8 cellular contexts compared by ENCODE assay signal in genomic region chr11:94613120-94613519, GRCh38. TPM values are rescaled to one million over a fixed set of nuclear protein-coding genes. Genes with fewer than 3 reads are reported as not detected.
"Had no signal": no experiment of that assay in that cellular context is flagged by ENCODE, and none has a peak within 500 bp of the region (broad histone marks: within the 10 kb centered on the region; RNA-seq: fewer than 3 reads in every experiment).

No MANE protein-coding gene starts in this region.

- FAIRE-seq: H1, H54, HepG2 had no signal

- DNase-seq: H9, HCEC 1CT, KG1 had no signal

- H3K4me2 ChIP-seq: GM23338 had no signal

- H3K27ac ChIP-seq: HL-60 had no signal

- H2AFZ ChIP-seq: GM23338 had no signal

- ATAC-seq: GM23338, HepG2 had no signal

- H3K4me3 ChIP-seq: GM23338 had no signal

RNA-seq across cellular contexts. Expression of gene PIWIL4, which starts 46.0 kb away (rescaled TPM):
- total RNA-seq: H9, HepG2 had no signal
